In the genomic region with DNA sequence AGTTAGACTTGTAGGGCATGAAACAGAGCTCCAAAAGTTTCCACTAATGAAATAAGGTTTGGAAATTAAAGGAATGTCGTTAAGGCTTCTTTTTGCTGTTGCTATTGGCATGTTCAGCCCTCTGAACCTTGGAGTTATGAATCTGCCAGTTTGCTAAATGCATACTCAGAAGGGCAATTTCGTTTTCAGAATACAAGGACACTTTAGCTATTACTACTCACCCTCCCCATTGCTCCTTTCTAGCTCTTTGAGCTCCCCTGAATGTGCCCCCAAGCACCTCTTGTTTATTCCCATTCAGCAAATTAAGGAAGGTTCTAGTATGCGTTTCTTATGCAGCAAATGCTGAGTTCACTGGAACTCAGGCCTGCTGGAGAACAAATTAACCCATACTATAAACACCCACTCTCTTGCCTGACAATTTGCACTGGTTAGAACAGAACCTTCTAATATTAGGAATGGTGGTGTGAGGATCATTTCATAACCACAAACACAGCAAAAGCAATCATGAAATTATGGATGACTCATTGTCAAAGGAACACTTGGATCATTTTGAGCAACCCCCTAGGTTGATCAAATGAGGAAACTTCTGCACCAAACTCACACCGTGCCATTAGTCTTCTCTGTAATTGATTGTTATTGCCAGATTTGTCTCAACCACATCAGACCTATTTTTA, we compare ENCODE assay signal across 30 cellular contexts. TPM values are rescaled to one million over a fixed set of nuclear protein-coding genes. Genes with fewer than 3 reads are reported as not detected.
A peak's percentile ranks its signal among the peaks of the same experiment; 100 is the strongest.
DNase-seq lines count a peak whose midpoint lies in the region; ATAC-seq, FAIRE-seq and TF ChIP-seq lines count a peak whose summit lies in the region.
"Had no signal": no experiment of that assay in that cellular context is flagged by ENCODE, and none has a peak within 500 bp of the region (broad histone marks: within the 10 kb centered on the region; RNA-seq: fewer than 3 reads in every experiment).

No MANE protein-coding gene starts in this region.

- no peaks in the 10 kb centered on the region for H3K4me1 Mint-ChIP-seq in immature natural killer cell
- peaks cover 0 to 10% (median 0%) of the 10 kb centered on the region in 7 donors for H3K4me1 Mint-ChIP-seq in naive thymus-derived CD4-positive, alpha-beta T cell
- H3K4me1 Mint-ChIP-seq: central memory CD8-positive, alpha-beta T cell; natural killer cell; stimulated activated memory B cell treated with anti-CD40 and anti-IgM and Interleukin-4, amounts not matched to agents 10 μg/mL and 1 μg/mL and 100 μg/mL, for 72 hours had no signal

- intact Hi-C loops in naive thymus-derived CD4-positive, alpha-beta T cell (cut with micrococcal nuclease), result no loop called here

- peaks cover 3 to 4% (median 4%) of the 10 kb centered on the region in 3 donors for H3K27me3 Mint-ChIP-seq in immature natural killer cell (ENCODE audit: low read depth in 3 of 3)
- no peaks in the 10 kb centered on the region for H3K27me3 Mint-ChIP-seq in naive thymus-derived CD4-positive, alpha-beta T cell
- H3K27me3 Mint-ChIP-seq: central memory CD8-positive, alpha-beta T cell; stimulated activated memory B cell treated with anti-CD40 and anti-IgM and Interleukin-4, amounts not matched to agents 10 μg/mL and 1 μg/mL and 100 μg/mL, for 72 hours had no signal

- H3K4me3 Mint-ChIP-seq in immature natural killer cell, result no peak overlapping the region
- H3K4me3 Mint-ChIP-seq in naive thymus-derived CD4-positive, alpha-beta T cell, result no peak overlapping the region
- H3K4me3 Mint-ChIP-seq: central memory CD8-positive, alpha-beta T cell; HFFc6; natural killer cell; stimulated activated memory B cell treated with anti-CD40 and anti-IgM and Interleukin-4, amounts not matched to agents 10 μg/mL and 1 μg/mL and 100 μg/mL, for 72 hours had no signal

- no peak for TF ChIP-seq RAD21 in A549 (conservative IDR thresholded peaks at IDR 0.05 in 1 of 2, IDR thresholded peaks at IDR 0.05 in 1 of 2)

- H3K36me3 ChIP-seq in naive thymus-derived CD4-positive, alpha-beta T cell (ENCODE audit: control insufficient read depth in 2 of 3, insufficient read depth in 3 of 3, low read length in 3 of 3), result no peaks in the 10 kb centered on the region
- H3K36me3 ChIP-seq: left lung, SJSA1, spleen, suprapubic skin, vagina had no signal

- H3K4me2 ChIP-seq in A549, result no peak overlapping the region

- H3K27me3 ChIP-seq in naive thymus-derived CD4-positive, alpha-beta T cell (ENCODE audit: control insufficient read depth in 2 of 2, insufficient read depth in 2 of 2, low read length in 2 of 2), result no peaks in the 10 kb centered on the region
- H3K27me3 ChIP-seq: left lung, SJSA1, spleen, suprapubic skin, vagina had no signal

- CTCF ChIA-PET in A549 (lab: Yijun Ruan, JAX), result no interaction called here
- CTCF ChIA-PET in naive thymus-derived CD4-positive, alpha-beta T cell (lab: Charles Lee), result no interaction called here

- no peak overlapping the region for H3K27ac ChIP-seq in A549
- no peak overlapping the region for H3K27ac ChIP-seq in naive thymus-derived CD4-positive, alpha-beta T cell (ENCODE audit: low read depth, low read length)
- H3K27ac ChIP-seq: left lung, SJSA1, spleen, suprapubic skin, vagina had no signal

- H3K27ac Mint-ChIP-seq in immature natural killer cell, result no peak overlapping the region
- H3K27ac Mint-ChIP-seq in naive thymus-derived CD4-positive, alpha-beta T cell, result peak overlapping the region in 1 of 9 donors; percentile 27
- H3K27ac Mint-ChIP-seq: HFFc6; natural killer cell; stimulated activated memory B cell treated with anti-CD40 and anti-IgM and Interleukin-4, amounts not matched to agents 10 μg/mL and 1 μg/mL and 100 μg/mL, for 72 hours had no signal

- DNase-seq in A549 (ENCODE audit: low read depth in 1 of 2, low spot score in 1 of 2) (no peak), amniotic epithelial cell (ENCODE audit: low read depth) (peak; percentile 26), fibroblast of pulmonary artery (ENCODE audit: low read depth) (peak; percentile 7), immature natural killer cell (no peak), T-helper 2 cell (no peak)
- no peak for DNase-seq in naive thymus-derived CD4-positive, alpha-beta T cell
- DNase-seq: activated CD8-positive, alpha-beta memory T cell treated with anti-CD3 and anti-CD28 coated beads for 24 hours; activated naive CD4-positive, alpha-beta T cell treated with Interleukin-2 at 50 U/mL for 16 hours; activated T-cell treated with anti-CD3 and anti-CD28 coated beads, Interleukin-2, amount 50 U/mL, for 1 hour; C1 segment of cervical spinal cord; Calu3; foreskin melanocyte; HFFc6; KG1; left lung; natural killer cell; NCI-H1694 treated with DMSO at 0.1 percent for 48 hours; NCI-H2171 treated with DMSO at 0.1 percent for 48 hours; NCI-H524 treated with DMSO at 0.1 percent for 48 hours; spleen; stimulated activated CD4-positive, alpha-beta T cell treated with anti-CD3 and anti-CD28 coated beads, Interleukin-2, amount 100 ng/mL, for 48 hours; T-helper 1 cell had no signal

- ATAC-seq in A549 (no peak), GM18870 (IDR thresholded peaks at IDR 0.05; ENCODE audit: unreplicated experiment) (peak; percentile 48), HG02798 (IDR thresholded peaks at IDR 0.05; ENCODE audit: poor library complexity, unreplicated experiment) (no peak)
- no peak for ATAC-seq in naive thymus-derived CD4-positive, alpha-beta T cell
- ATAC-seq: left lung; natural killer cell; stimulated activated memory B cell treated with anti-CD40 and anti-IgM and Interleukin-4, amounts not matched to agents 10 μg/mL and 1 μg/mL and 100 μg/mL, for 72 hours had no signal

- H3K4me3 ChIP-seq in A549 (no peak overlapping the region), fibroblast of pulmonary artery (replicated peaks; ENCODE audit: low read depth, low read length) (no peak overlapping the region)
- H3K4me3 ChIP-seq in naive thymus-derived CD4-positive, alpha-beta T cell (ENCODE audit: low read length), result no peak overlapping the region
- H3K4me3 ChIP-seq: left lung, SJSA1, spleen, suprapubic skin, vagina had no signal

- H3K4me1 ChIP-seq in A549, result no peaks in the 10 kb centered on the region
- H3K4me1 ChIP-seq in naive thymus-derived CD4-positive, alpha-beta T cell (ENCODE audit: control insufficient read depth in 2 of 2, insufficient read depth in 2 of 2, low read length in 2 of 2), result no peaks in the 10 kb centered on the region
- H3K4me1 ChIP-seq: left lung, SJSA1, spleen, suprapubic skin, vagina had no signal

- POLR2A ChIA-PET in A549 (lab: Yijun Ruan, JAX), result no interaction called here
- POLR2A ChIA-PET in naive thymus-derived CD4-positive, alpha-beta T cell (lab: Charles Lee), result no interaction called here

- H3K36me3 Mint-ChIP-seq in immature natural killer cell, result no peaks in the 10 kb centered on the region
- peaks cover 0 to 3% (median 0%) of the 10 kb centered on the region in 5 donors for H3K36me3 Mint-ChIP-seq in naive thymus-derived CD4-positive, alpha-beta T cell
- H3K36me3 Mint-ChIP-seq: natural killer cell; stimulated activated memory B cell treated with anti-CD40 and anti-IgM and Interleukin-4, amounts not matched to agents 10 μg/mL and 1 μg/mL and 100 μg/mL, for 72 hours had no signal

- H3K9me3 Mint-ChIP-seq in immature natural killer cell, result no peaks in the 10 kb centered on the region
- no peaks in the 10 kb centered on the region for H3K9me3 Mint-ChIP-seq in naive thymus-derived CD4-positive, alpha-beta T cell
- H3K9me3 Mint-ChIP-seq: central memory CD8-positive, alpha-beta T cell; HFFc6; natural killer cell; stimulated activated memory B cell treated with anti-CD40 and anti-IgM and Interleukin-4, amounts not matched to agents 10 μg/mL and 1 μg/mL and 100 μg/mL, for 72 hours had no signal

- no peak for FAIRE-seq in A549 (lab: Jason Lieb, UNC)
- FAIRE-seq: RCC 7860 had no signal

- TF ChIP-seq POLR2A in A549 (IDR thresholded peaks at IDR 0.05; ENCODE audit: low read length), result no peak

- TF ChIP-seq EP300 in A549 (IDR thresholded peaks at IDR 0.05), result no peak

- H3K9me3 ChIP-seq in A549, result no peaks in the 10 kb centered on the region
- no peaks in the 10 kb centered on the region for H3K9me3 ChIP-seq in naive thymus-derived CD4-positive, alpha-beta T cell (ENCODE audit: control insufficient read depth in 2 of 3, low read length in 3 of 3)
- H3K9me3 ChIP-seq: left lung, SJSA1, spleen, suprapubic skin, vagina had no signal

- TF ChIP-seq CTCF in A549 (IDR thresholded peaks at IDR 0.05), result no peak
- TF ChIP-seq CTCF in fibroblast of pulmonary artery (IDR thresholded peaks at IDR 0.05; ENCODE audit: low read length, missing control alignments), result no peak

- 22% methylated on average over 4 of the region's 4 CpGs for WGBS in A549 (ENCODE audit: missing lambda C conversion rate)

TF ChIP-seq in A549, 52 proteins besides CTCF, POLR2A, EP300 and RAD21:
- TF ChIP-seq FOSL2 (IDR thresholded peaks at IDR 0.05) (no peak), FOSL2 (CRISPR knock-in tag; IDR thresholded peaks at IDR 0.05) (peak; percentile 32; the same call in 1 of the 2 replicates), RCOR1 (IDR thresholded peaks at IDR 0.05; ENCODE audit: low read depth, low read length) (no peak), GATA3 (IDR thresholded peaks at IDR 0.05; ENCODE audit: borderline replicate concordance) (no peak), ZFP36 (IDR thresholded peaks at IDR 0.05; ENCODE audit: borderline replicate concordance, partially characterized antibody) (no peak)
TF ChIP-seq in A549: peak in this region for 1.

RNA-seq across cellular contexts. Expression of gene LIN7C, which starts 26.2 kb away (rescaled TPM):
- polyA plus RNA-seq in A549 (2011; rRNA removed) (21.2 and 31.0 TPM in 2 replicates), A549 (2017; fragmentation: RNase III; extraction: RNeasy Plus Mini Kit Qiagen cat#74134 plus additional on column Dnase treatment) (9.0 to 10.1 TPM (median 9.7 TPM) in 3 replicates), immature natural killer cell (10 to 100 TPM in 1 of 3 donors, 1 to 10 TPM in 2; 5.1 to 11.0 (median 5.4) TPM)
- 5.5 and 6.2 TPM in 2 replicates for polyA plus RNA-seq in A549 (2012; cell fraction: cytosol; rRNA removed)
- polyA plus RNA-seq in A549 (2012; cell fraction: nucleus; rRNA removed), result 2.4 and 6.2 TPM in 2 replicates
- 10.5 and 11.6 TPM in 2 replicates for polyA minus RNA-seq in A549 (2011; rRNA and poly(A)+ RNA removed)
- 10 to 100 TPM; 21.4 to 31.3 (median 25.4) TPM for total RNA-seq in naive thymus-derived CD4-positive, alpha-beta T cell
- polyA plus RNA-seq in naive thymus-derived CD4-positive, alpha-beta T cell, result 10 to 100 TPM; 11.5 to 12.9 TPM

Comparison
In these comparisons a context has a peak if more than half of its experiments do, and no peak if none do; other contexts are left out.
1. DNase-seq: peak in amniotic epithelial cell (single experiment) and fibroblast of pulmonary artery (single experiment); none in A549 (0 of 2), immature natural killer cell (0 of 3), T-helper 2 cell (0 of 5) and naive thymus-derived CD4-positive, alpha-beta T cell (0 of 9).